In genomic region chr3:129224984-129225393, GRCh38 we compare ENCODE assay signal across 8 cellular contexts. TPM values are rescaled to one million over a fixed set of nuclear protein-coding genes. Genes with fewer than 3 reads are reported as not detected.
DNase-seq lines count a peak whose midpoint lies in the region; ATAC-seq and TF ChIP-seq lines count a peak whose summit lies in the region.

No MANE protein-coding gene starts in this region.

- TF ChIP-seq CTCF in endothelial cell (IDR thresholded peaks at IDR 0.05; ENCODE audit: unreplicated experiment): no peak

- peak overlapping the region; percentile 47 to 51 for H3K9ac ChIP-seq in mucosa of rectum (ENCODE audit: low read depth in 1 of 2, low read length in 2 of 2)

- H3K36me3 Mint-ChIP-seq in T-helper 1 cell treated with Interleukin-12 subunit alpha and Interleukin-12 subunit beta and Interleukin-4 antibody, amounts not matched to agents 30 μg/mL and 1 μg/mL, for 36 hours (ENCODE audit: low read depth): peaks cover 2% of the 10 kb centered on the region
- H3K36me3 Mint-ChIP-seq in endothelial cell (ENCODE audit: low read depth, unreplicated experiment): no peaks in the 10 kb centered on the region

- H3K27ac ChIP-seq in mucosa of rectum (ENCODE audit: low read depth in 2 of 2, low read length in 2 of 2): peak overlapping the region; percentile 73 to 85

- peak overlapping the region; percentile 64 for H3K27ac Mint-ChIP-seq in T-helper 1 cell treated with Interleukin-12 subunit alpha and Interleukin-12 subunit beta and Interleukin-4 antibody, amounts not matched to agents 30 μg/mL and 1 μg/mL, for 36 hours
- peak overlapping the region; percentile 78 for H3K27ac Mint-ChIP-seq in endothelial cell (ENCODE audit: unreplicated experiment)

- no peaks in the 10 kb centered on the region for H3K27me3 ChIP-seq in mucosa of rectum (ENCODE audit: control insufficient read depth in 2 of 2, insufficient read depth in 2 of 2, low read length in 2 of 2)

- peak; percentile 3 to 97 (median 54) for DNase-seq in C1 segment of cervical spinal cord (lab: John Stamatoyannopoulos, UW)
- DNase-seq in HT-29 (ENCODE audit: low spot score): peak; percentile 82
- peak; percentile 35 for DNase-seq in endothelial cell (ENCODE audit: low spot score)

- H3K27me3 Mint-ChIP-seq in T-helper 1 cell treated with Interleukin-12 subunit alpha and Interleukin-12 subunit beta and Interleukin-4 antibody, amounts not matched to agents 30 μg/mL and 1 μg/mL, for 36 hours (ENCODE audit: low read depth): no peaks in the 10 kb centered on the region
- peaks cover 1% of the 10 kb centered on the region for H3K27me3 Mint-ChIP-seq in endothelial cell (ENCODE audit: unreplicated experiment)

- H3K4me1 ChIP-seq in mucosa of rectum (ENCODE audit: control insufficient read depth in 2 of 2, insufficient read depth in 2 of 2, low read length in 2 of 2): peaks cover 11 to 25% of the 10 kb centered on the region in 2 donors

- H3K4me1 Mint-ChIP-seq in T-helper 1 cell treated with Interleukin-12 subunit alpha and Interleukin-12 subunit beta and Interleukin-4 antibody, amounts not matched to agents 30 μg/mL and 1 μg/mL, for 36 hours (ENCODE audit: low read depth): peaks cover 36% of the 10 kb centered on the region
- peaks cover 41% of the 10 kb centered on the region for H3K4me1 Mint-ChIP-seq in endothelial cell (ENCODE audit: unreplicated experiment)

- no peaks in the 10 kb centered on the region for H3K36me3 ChIP-seq in mucosa of rectum (ENCODE audit: control insufficient read depth in 2 of 2, insufficient read depth in 2 of 2, low read length in 2 of 2)

- peak overlapping the region; percentile 65 for H3K4me3 Mint-ChIP-seq in T-helper 1 cell treated with Interleukin-12 subunit alpha and Interleukin-12 subunit beta and Interleukin-4 antibody, amounts not matched to agents 30 μg/mL and 1 μg/mL, for 36 hours
- H3K4me3 Mint-ChIP-seq in endothelial cell (ENCODE audit: unreplicated experiment): no peak overlapping the region

- no peaks in the 10 kb centered on the region for H3K9me3 Mint-ChIP-seq in T-helper 1 cell treated with Interleukin-12 subunit alpha and Interleukin-12 subunit beta and Interleukin-4 antibody, amounts not matched to agents 30 μg/mL and 1 μg/mL, for 36 hours
- no peaks in the 10 kb centered on the region for H3K9me3 Mint-ChIP-seq in endothelial cell (ENCODE audit: unreplicated experiment)

- no peaks in the 10 kb centered on the region for H3K9me3 ChIP-seq in mucosa of rectum (ENCODE audit: control insufficient read depth in 2 of 2, low read length in 2 of 2)

- H3K4me3 ChIP-seq in mucosa of rectum (ENCODE audit: low read length in 2 of 2): peak overlapping the region; percentile 51 to 65

- no peak for ATAC-seq in GM19023 (IDR thresholded peaks at IDR 0.05; ENCODE audit: unreplicated experiment)
- no peak for ATAC-seq in HG03442 (IDR thresholded peaks at IDR 0.05; ENCODE audit: unreplicated experiment)
- no peak for ATAC-seq in HG03159 (IDR thresholded peaks at IDR 0.05; ENCODE audit: unreplicated experiment)

RNA-seq across cellular contexts. Expression of gene COPG1, which starts 24.4 kb away (rescaled TPM):
- total RNA-seq in HT-29 (2014; rRNA removed; shearing (Covaris generic)): 186 and 190 TPM in 2 replicates
- 149 TPM for total RNA-seq in endothelial cell (ENCODE audit: unreplicated experiment)

RNA-seq across cellular contexts. Expression of gene CNBP, which starts 41.3 kb away (rescaled TPM):
- total RNA-seq in HT-29 (2014; rRNA removed; shearing (Covaris generic)): 289 and 305 TPM in 2 replicates
- 192 TPM for total RNA-seq in endothelial cell (ENCODE audit: unreplicated experiment)

RNA-seq across cellular contexts. Expression of gene HMCES, which starts 53.7 kb away (rescaled TPM):
- total RNA-seq in HT-29 (2014; rRNA removed; shearing (Covaris generic)): 58.0 and 63.5 TPM in 2 replicates
- total RNA-seq in endothelial cell (ENCODE audit: unreplicated experiment): 36.4 TPM
